ENCODE assay signal across 8 cellular contexts in genomic region chr11:79438631-79439429, GRCh38. TPM values are rescaled to one million over a fixed set of nuclear protein-coding genes. Genes with fewer than 3 reads are reported as not detected.
DNase-seq lines count a peak whose midpoint lies in the region; ATAC-seq and TF ChIP-seq lines count a peak whose summit lies in the region.

No MANE protein-coding gene starts in this region.

- peak overlapping the region; percentile 7; the same call in 1 of the 2 replicates for H4K5ac ChIP-seq in IMR-90 (ENCODE audit: low read depth, low read length)

- H2AK9ac ChIP-seq in IMR-90 (replicated peaks; ENCODE audit: low read depth, low read length, poor library complexity), result peak overlapping the region; percentile 88

- peak overlapping the region; percentile 87 for H2AFZ ChIP-seq in IMR-90 (replicated peaks; ENCODE audit: low read length, poor library complexity)

- peak overlapping the region; percentile 67 for H3K23ac ChIP-seq in IMR-90 (ENCODE audit: low read depth, low read length)

- peaks cover 6 to 34% of the 10 kb centered on the region in 2 experiments for H3K79me1 ChIP-seq in IMR-90 (ENCODE audit: low read depth in 1 of 2, low read length in 2 of 2)

- peak overlapping the region; percentile 49 for H3K4ac ChIP-seq in IMR-90 (ENCODE audit: low read depth, low read length)

- H3K4me2 ChIP-seq in IMR-90 (ENCODE audit: low read depth, low read length), result peak overlapping the region; percentile 86

- intact Hi-C loops in IMR-90 (cut with micrococcal nuclease) (loop anchor here (10.0 kb wide), 1 partner anchor 334 kb away; no protein-coding TSS in a partner anchor), colonic mucosa (cut with DNase I) (no loop called here)

- peaks cover 75% of the 10 kb centered on the region for H3K27me3 Mint-ChIP-seq in mesothelial cell of epicardium (ENCODE audit: low read depth)

- H4K20me1 ChIP-seq in IMR-90 (ENCODE audit: insufficient read depth, low read length), result no peaks in the 10 kb centered on the region

- peak overlapping the region; percentile 39 to 75; a peak in 1 of 4 replicates for H4K8ac ChIP-seq in IMR-90 (ENCODE audit: low read depth in 2 of 2, low read length in 2 of 2)

- peak overlapping the region; percentile 0 for H2BK5ac ChIP-seq in IMR-90 (ENCODE audit: low read depth, low read length, poor library complexity, severe bottlenecking)

- H3K27me3 ChIP-seq in IMR-90 (ENCODE audit: control insufficient read depth, insufficient read depth, low read length) (no peaks in the 10 kb centered on the region), colonic mucosa (peaks cover 60% of the 10 kb centered on the region)

- H4K91ac ChIP-seq in IMR-90 (ENCODE audit: insufficient read depth, low read depth, low read length), result no peak overlapping the region

- H2BK20ac ChIP-seq in IMR-90 (ENCODE audit: low read depth, low read length), result 0 out of 2 replicates have a peak overlapping the region, but pooled peaks have one; percentile 23

- ATAC-seq in IMR-90 (ENCODE audit: low read depth) (no peak), HG03439 (IDR thresholded peaks at IDR 0.05; ENCODE audit: unreplicated experiment) (no peak), GM18517 (IDR thresholded peaks at IDR 0.05; ENCODE audit: unreplicated experiment) (no peak)

- peak overlapping the region; percentile 22 for H3K14ac ChIP-seq in IMR-90 (replicated peaks; ENCODE audit: low read depth, low read length)

- H3K36me3 Mint-ChIP-seq in mesothelial cell of epicardium, result no peaks in the 10 kb centered on the region

- POLR2A ChIA-PET in IMR-90 (lab: Charles Lee; ENCODE audit: unreplicated experiment), result no interaction called here

- no TSS peak for BruUV-seq in IMR-90 (replicated peaks; lab: Mats Ljungman, UMichigan)

- dilution Hi-C loops in IMR-90 (cut with HindIII; ENCODE audit: low sequenced_read_pairs, unreplicated experiment), result no loop called here

- peak overlapping the region; percentile 32; the same call in 1 of the 2 replicates for H2AK5ac ChIP-seq in IMR-90 (ENCODE audit: low read depth, low read length)

- in situ Hi-C loops in IMR-90 (cut with MboI; ENCODE audit: low sequenced_read_pairs), result loop anchor here (10.0 kb wide), 1 partner anchor 344 kb away; no protein-coding TSS in a partner anchor

- H3K27ac ChIP-seq in IMR-90 (ENCODE audit: insufficient read depth, low read length) (peak overlapping the region; percentile 28), colonic mucosa (no peak overlapping the region)

- CTCF ChIA-PET in IMR-90 (lab: Yijun Ruan, JAX), result interaction anchor here (0.6 to 2.0 kb wide), 5 partner anchors 17 to 107 kb away, joined by 3 to 5 read pairs (median 4); no protein-coding TSS in a partner anchor

- no peak for TF ChIP-seq POLR2A in IMR-90 (IDR thresholded peaks at IDR 0.05; ENCODE audit: low read depth, low read length)

- no peaks in the 10 kb centered on the region for H3K9me3 Mint-ChIP-seq in mesothelial cell of epicardium

- H3K9me1 ChIP-seq in IMR-90 (ENCODE audit: insufficient read depth, low read length), result peaks cover 2% of the 10 kb centered on the region; the same call in 1 of the 2 replicates

- TF ChIP-seq RAD21 in IMR-90 (IDR thresholded peaks at IDR 0.05; ENCODE audit: low read length), result no peak

- DNase-seq in AG10803 (ENCODE audit: low read depth), result peak; percentile 48
- peak; percentile 42 for DNase-seq in IMR-90
- DNase-seq in colonic mucosa, result peak; percentile 21
- DNase-seq in mesothelial cell of epicardium (ENCODE audit: low spot score in 2 of 2, unreplicated experiment in 2 of 2), result peak in 1 of 2 experiments; percentile 40
- DNase-seq in T-helper 1 cell, result no peak
- DNase-seq in AML-193 (lab: John Stamatoyannopoulos, UW), result no peak

- H2BK120ac ChIP-seq in IMR-90 (ENCODE audit: low read depth, low read length), result peak overlapping the region; percentile 26; the same call in 1 of the 2 replicates

- no peak overlapping the region for H3K56ac ChIP-seq in IMR-90 (ENCODE audit: extremely low read depth, insufficient read depth, low read length)

- H3K36me3 ChIP-seq in IMR-90 (ENCODE audit: control insufficient read depth, insufficient read depth, low read length), result no peaks in the 10 kb centered on the region
- no peaks in the 10 kb centered on the region for H3K36me3 ChIP-seq in colonic mucosa

- H3K4me1 ChIP-seq in IMR-90 (ENCODE audit: control insufficient read depth, insufficient read depth, low read length) (peaks cover 7% of the 10 kb centered on the region), colonic mucosa (peaks cover 12% of the 10 kb centered on the region)

- H3K4me3 ChIP-seq in AG10803 (ENCODE audit: low read length), result peak overlapping the region; percentile 74
- peak overlapping the region; percentile 57 for H3K4me3 ChIP-seq in IMR-90 (ENCODE audit: insufficient read depth, low read depth, low read length)
- peak overlapping the region; percentile 25 for H3K4me3 ChIP-seq in colonic mucosa

- H3K9ac ChIP-seq in IMR-90 (ENCODE audit: low read depth, low read length) (peak overlapping the region; percentile 60; the same call in 1 of the 2 replicates), colonic mucosa (ENCODE audit: low read depth in 2 of 2, low read length in 2 of 2) (peak overlapping the region in 1 of 2 donors; percentile 24)

- H3K18ac ChIP-seq in IMR-90 (ENCODE audit: low read depth, low read length), result peak overlapping the region; percentile 25; the same call in 1 of the 2 replicates

- H3K4me3 Mint-ChIP-seq in mesothelial cell of epicardium, result peak overlapping the region; percentile 78

- H3K27ac Mint-ChIP-seq in mesothelial cell of epicardium, result peak overlapping the region; percentile 73

- no peaks in the 10 kb centered on the region for H3K9me3 ChIP-seq in IMR-90 (ENCODE audit: control insufficient read depth, insufficient read depth, low read length)
- H3K9me3 ChIP-seq in colonic mucosa, result no peaks in the 10 kb centered on the region

- peaks cover 44% of the 10 kb centered on the region for H3K4me1 Mint-ChIP-seq in mesothelial cell of epicardium

- WGBS in IMR-90 (ENCODE audit: extremely low coverage in 2 of 2, insufficient read length in 1 of 2), 2 experiments, result 0% methylated on average over 16 of the region's 43 CpGs; no CpG with 5 or more reads in 1 of the 2 experiments

- TF ChIP-seq CTCF in AG10803 (conservative IDR thresholded peaks at IDR 0.05; ENCODE audit: low read length) (no peak), IMR-90 (conservative IDR thresholded peaks at IDR 0.05; ENCODE audit: low read depth, low read length) (no peak), colonic mucosa (IDR thresholded peaks at IDR 0.05) (no peak), mesothelial cell of epicardium (IDR thresholded peaks at IDR 0.05; ENCODE audit: unreplicated experiment) (no peak)

- H2BK15ac ChIP-seq in IMR-90 (ENCODE audit: low read depth, low read length), result no peak overlapping the region

TF ChIP-seq in IMR-90, 13 proteins besides CTCF, POLR2A, EP300 and RAD21:
- TF ChIP-seq MXI1 (IDR thresholded peaks at IDR 0.05; ENCODE audit: borderline replicate concordance, low read depth, low read length) (no peak), MAZ (IDR thresholded peaks at IDR 0.05; ENCODE audit: borderline replicate concordance, low read depth, low read length) (no peak), CEBPB (IDR thresholded peaks at IDR 0.05; ENCODE audit: low read depth, low read length) (no peak), CHD1 (IDR thresholded peaks at IDR 0.05; ENCODE audit: low read depth, low read length) (no peak), FOS (IDR thresholded peaks at IDR 0.05; ENCODE audit: low read depth, low read length) (no peak), RCOR1 (IDR thresholded peaks at IDR 0.05; ENCODE audit: insufficient replicate concordance, low read length) (no peak), ELK1 (IDR thresholded peaks at IDR 0.05; ENCODE audit: borderline replicate concordance, low read depth, low read length) (no peak), RFX5 (IDR thresholded peaks at IDR 0.05; ENCODE audit: low read depth, low read length) (no peak), USF2 (IDR thresholded peaks at IDR 0.05; ENCODE audit: low read depth, low read length) (no peak), MAFK (IDR thresholded peaks at IDR 0.05; ENCODE audit: low read depth, low read length) (no peak), BHLHE40 (IDR thresholded peaks at IDR 0.05; ENCODE audit: low read depth, low read length) (no peak), NFE2L2 (IDR thresholded peaks at IDR 0.05; ENCODE audit: low read depth, low read length) (no peak), SMC3 (IDR thresholded peaks at IDR 0.05; ENCODE audit: low read depth, low read length) (no peak)
TF ChIP-seq in IMR-90: peak in this region for 0.

RNA-seq across cellular contexts. Expression of gene TENM4, which starts 2.0 kb away (rescaled TPM):
- total RNA-seq in IMR-90 (2012; rRNA removed), result 9.0 and 9.2 TPM in 2 replicates
- 7.4 and 7.6 TPM in 2 replicates for polyA plus RNA-seq in IMR-90 (2012; rRNA removed)
- polyA plus RNA-seq in IMR-90 (2012; cell fraction: cytosol; rRNA removed), result 8.1 and 12.3 TPM in 2 replicates
- polyA plus RNA-seq in IMR-90 (2012; cell fraction: nucleus; rRNA removed; ENCODE audit: low replicate concordance), result 6.6 and 12.5 TPM in 2 replicates
- 1 to 10 TPM in 1 of 2 donors, under 1 TPM in 1; 0.48 to 1.2 TPM for total RNA-seq in colonic mucosa
- 177 to 187 TPM (median 181 TPM) in 3 replicates for total RNA-seq in mesothelial cell of epicardium

Comparison
In these comparisons a context has a peak if more than half of its experiments do, and no peak if none do; other contexts are left out.
1. DNase-seq: peak in AG10803 (single experiment), IMR-90 (single experiment) and colonic mucosa (single experiment); none in T-helper 1 cell (0 of 5) and AML-193 (0 of 2).
2. RNA of gene TENM4, which starts 2.0 kb away (total RNA-seq): 177 to 187 TPM in mesothelial cell of epicardium; 9.0 to 9.2 TPM in IMR-90 and 0.48 to 1.2 TPM in colonic mucosa; every median in the first group is over 10 times any median in the second.
3. Peak in every context shown above with its lines, with median percentiles within 50 percentile points of each other: H3K4me3 ChIP-seq.